In the genomic region with DNA sequence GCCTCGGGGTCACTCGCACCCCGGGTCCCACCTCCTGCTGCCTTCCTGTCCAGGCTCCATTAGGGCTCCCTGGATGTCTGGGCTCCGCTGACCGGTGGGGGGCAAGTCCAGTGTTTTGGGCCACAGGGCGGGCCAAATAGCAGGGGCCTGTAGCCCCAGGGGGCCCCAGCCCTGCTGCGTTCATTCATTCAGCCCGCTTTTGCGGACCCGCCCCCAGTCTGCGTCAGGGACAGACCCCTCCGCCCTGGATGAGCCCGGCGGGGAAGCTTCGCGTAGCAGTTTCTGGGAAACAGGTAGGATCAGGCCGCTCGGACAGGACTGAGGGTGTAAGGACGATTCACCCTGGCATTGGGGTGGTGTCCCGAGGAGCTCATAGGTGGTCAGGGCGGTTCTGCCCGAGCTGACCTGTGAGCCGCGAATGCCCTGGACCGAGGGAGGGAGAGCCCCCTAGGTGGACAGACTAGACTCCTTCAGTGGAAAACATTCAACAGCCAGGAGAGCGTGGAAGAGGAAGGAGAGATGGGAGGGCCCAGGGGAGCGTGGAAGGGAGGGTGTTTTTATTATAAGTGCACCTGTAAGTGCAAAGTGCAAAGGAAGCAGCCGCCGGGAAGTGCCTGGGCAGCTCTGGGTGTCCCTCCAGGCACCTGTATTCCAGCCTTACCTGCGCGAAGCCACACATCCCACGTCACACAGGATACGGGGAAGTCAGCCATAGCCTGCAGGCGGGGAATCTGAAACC, we compare ENCODE assay signal across 8 cellular contexts. TPM values are rescaled to one million over a fixed set of nuclear protein-coding genes. Genes with fewer than 3 reads are reported as not detected.
DNase-seq lines count a peak whose midpoint lies in the region; ATAC-seq and TF ChIP-seq lines count a peak whose summit lies in the region.

No MANE protein-coding gene starts in this region.

- peak; percentile 22 for DNase-seq in A172 (ENCODE audit: low spot score)
- DNase-seq in RPMI8226: peak; percentile 57
- peak; percentile 50 for DNase-seq in cerebellar cortex (ENCODE audit: low spot score)
- DNase-seq in stomach: peak; percentile 62
- DNase-seq in AG08396 (ENCODE audit: low spot score): no peak

- H3K9ac ChIP-seq in liver (ENCODE audit: low read depth in 1 of 2, low read length in 2 of 2): peak overlapping the region; percentile 58 to 62

- H3K9me3 ChIP-seq in liver (ENCODE audit: control insufficient read depth in 4 of 4, low read length in 3 of 4) (no peaks in the 10 kb centered on the region), stomach (no peaks in the 10 kb centered on the region)

- ATAC-seq in GM18511 (IDR thresholded peaks at IDR 0.05; ENCODE audit: unreplicated experiment) (peak; percentile 29), HG03108 (IDR thresholded peaks at IDR 0.05; ENCODE audit: unreplicated experiment) (peak; percentile 1)

- H3K27me3 ChIP-seq in liver (ENCODE audit: control insufficient read depth in 4 of 4, insufficient read depth in 4 of 4, low read length in 3 of 4) (no peaks in the 10 kb centered on the region), stomach (no peaks in the 10 kb centered on the region)

- intact Hi-C loops in stomach (cut with DNase I; ENCODE audit: low total_unique reads): loop anchor here (10.0 kb wide), 1 partner anchor 201 kb away; a partner anchor contains a TSS

- TF ChIP-seq RAD21 in liver (IDR thresholded peaks at IDR 0.05): no peak

- TF ChIP-seq POLR2A in stomach (IDR thresholded peaks at IDR 0.05): no peak

- H3K36me3 ChIP-seq in liver (ENCODE audit: control insufficient read depth in 4 of 4, insufficient read depth in 3 of 4, low read depth in 1 of 4, low read length in 3 of 4): no peaks in the 10 kb centered on the region
- H3K36me3 ChIP-seq in stomach: no peaks in the 10 kb centered on the region

- H3K4me3 ChIP-seq in liver (ENCODE audit: low read depth in 1 of 3, low read length in 3 of 3) (peak overlapping the region; percentile 78 to 96 (median 88)), stomach (peak overlapping the region; percentile 72 to 98 (median 96))

- H3K27ac ChIP-seq in liver (ENCODE audit: low read depth in 1 of 2, low read length in 2 of 2) (peak overlapping the region; percentile 78 to 81), stomach (peak overlapping the region; percentile 88 to 93 (median 93))

- TF ChIP-seq CTCF in liver (IDR thresholded peaks at IDR 0.05; ENCODE audit: low read depth, low read length, missing input control) (no peak), stomach (IDR thresholded peaks at IDR 0.05) (no peak)

- H3K4me1 ChIP-seq in liver (ENCODE audit: control insufficient read depth in 4 of 4, insufficient read depth in 4 of 4, low read length in 3 of 4) (peaks cover 3 to 18% (median 9%) of the 10 kb centered on the region in 4 donors), stomach (peaks cover 22 to 55% (median 45%) of the 10 kb centered on the region in 4 donors)

- 2% methylated on average over 34 of the region's 34 CpGs for WGBS in liver
- 1 to 4% (median 2%) methylated on average over 23 to 34 of the region's 34 CpGs for WGBS in stomach, 5 donors

- no peak for TF ChIP-seq EP300 in stomach (IDR thresholded peaks at IDR 0.05)

TF ChIP-seq in liver, 16 proteins besides CTCF, POLR2A, EP300 and RAD21:
- TF ChIP-seq HNF4A (conservative IDR thresholded peaks at IDR 0.05) (peak in 1 of 2 donors; percentile 30), FOXA1 (IDR thresholded peaks at IDR 0.05) (no peak)
TF ChIP-seq in liver: peak in this region for 1.

RNA-seq across cellular contexts. Expression of a gene that starts 0.6 kb away (rescaled TPM):
- 62.4 and 69.7 TPM in 2 replicates for total RNA-seq in A172 (2014; rRNA removed; shearing (Covaris generic))
- total RNA-seq in liver: 10 to 100 TPM; 19.0 to 29.7 TPM
- 10 to 100 TPM; 14.9 to 29.9 TPM for polyA plus RNA-seq in liver
- total RNA-seq in stomach: 100 to 1,000 TPM in 3 of 5 donors, 10 to 100 TPM in 2; 44.2 to 110 (median 104) TPM
- polyA plus RNA-seq in stomach: 10 to 100 TPM; 38.5 to 56.6 (median 40.7) TPM

RNA-seq across cellular contexts. Expression of a gene that starts 51.8 kb away (rescaled TPM):
- total RNA-seq in A172 (2014; rRNA removed; shearing (Covaris generic)): 91.8 and 118 TPM in 2 replicates
- total RNA-seq in liver: 10 to 100 TPM; 11.3 to 11.7 TPM
- 1 to 10 TPM; 3.6 to 8.3 TPM for polyA plus RNA-seq in liver
- 100 to 1,000 TPM in 2 of 5 donors, 10 to 100 TPM in 3; 34.4 to 116 (median 78.8) TPM for total RNA-seq in stomach
- 10 to 100 TPM; 23.1 to 34.0 (median 28.8) TPM for polyA plus RNA-seq in stomach
